8 cellular contexts compared by ENCODE assay signal in the genomic region with DNA sequence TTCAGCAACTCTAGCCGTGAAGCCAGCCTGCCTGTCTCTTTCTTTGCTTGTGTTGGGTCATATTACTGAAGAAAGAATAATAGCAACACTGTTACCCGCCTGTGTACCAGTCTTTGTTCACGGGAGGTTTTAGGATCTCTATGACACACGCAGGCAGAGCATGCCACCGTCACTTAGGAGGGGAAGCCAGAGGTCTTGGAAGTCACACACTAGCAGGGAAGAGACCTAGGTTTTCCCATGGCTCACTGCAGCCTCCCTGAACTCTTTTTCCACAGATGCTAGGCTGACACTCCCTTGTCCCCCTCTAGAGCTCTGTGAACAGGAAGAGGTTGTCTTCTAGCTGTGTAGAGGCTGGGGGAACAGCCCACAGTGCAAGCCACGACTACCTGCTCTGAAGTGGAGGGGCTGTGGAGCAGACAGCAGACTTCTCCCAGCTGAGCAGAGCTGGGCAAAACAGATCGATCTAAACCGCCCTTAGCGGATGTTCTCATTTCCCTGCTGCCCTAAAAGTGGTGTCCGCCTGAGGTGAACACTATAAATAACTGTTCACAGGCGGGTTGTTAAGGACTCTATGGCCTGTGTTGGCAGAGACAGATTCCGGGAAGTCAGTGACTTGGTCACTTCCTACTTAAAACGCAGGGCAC.
DNase-seq lines count a peak whose midpoint lies in the region; ATAC-seq and TF ChIP-seq lines count a peak whose summit lies in the region.

No MANE protein-coding gene starts in this region.

- WGBS in sigmoid colon, 2 donors = 52 to 76% methylated on average over 13 of the region's 13 CpGs

- POLR2A ChIA-PET in Panc1 (lab: Charles Lee) = no interaction called here

- in situ Hi-C loops in Panc1 (cut with HindIII; ENCODE audit: low pct_unique_long_range_greater_than_20kb, low sequenced_read_pairs) = no loop called here

- DNase-seq in Panc1 (ENCODE audit: low read depth, low spot score) = no peak
- peak; percentile 74 for DNase-seq in globus pallidus (ENCODE audit: low spot score)
- no peak for DNase-seq in sigmoid colon
- DNase-seq in colonic mucosa = no peak
- no peak for DNase-seq in HT-29 (ENCODE audit: low spot score)
- DNase-seq in AG08396 (ENCODE audit: low spot score) = no peak
- DNase-seq in COLO829 (ENCODE audit: low spot score) = no peak

- intact Hi-C loops in Panc1 (cut with micrococcal nuclease; ENCODE audit: unreplicated experiment) (no loop called here), sigmoid colon (cut with DNase I) (no loop called here), colonic mucosa (cut with DNase I) (no loop called here)

- peak; percentile 53 for ATAC-seq in GM18508 (IDR thresholded peaks at IDR 0.05; ENCODE audit: insufficient read depth, unreplicated experiment)
- peak; percentile 36; the same call in 1 of the 2 replicates for ATAC-seq in Panc1

- H3K4me3 ChIP-seq in Panc1 (ENCODE audit: low read depth in 2 of 2, low read length in 2 of 2) (no peak overlapping the region), sigmoid colon (no peak overlapping the region), colonic mucosa (no peak overlapping the region)

- TF ChIP-seq EP300 in sigmoid colon (IDR thresholded peaks at IDR 0.05) = no peak

- TF ChIP-seq CTCF in Panc1 (IDR thresholded peaks at IDR 0.05) = no peak
- TF ChIP-seq CTCF in sigmoid colon (IDR thresholded peaks at IDR 0.05) = no peak
- TF ChIP-seq CTCF in colonic mucosa (IDR thresholded peaks at IDR 0.05) = no peak

- no peak overlapping the region for H3K9ac ChIP-seq in colonic mucosa (ENCODE audit: low read depth in 2 of 2, low read length in 2 of 2)

- no peaks in the 10 kb centered on the region for H3K27me3 ChIP-seq in Panc1 (ENCODE audit: control insufficient read depth, insufficient read depth, low read length)
- H3K27me3 ChIP-seq in sigmoid colon = no peaks in the 10 kb centered on the region
- no peaks in the 10 kb centered on the region for H3K27me3 ChIP-seq in colonic mucosa

- no peak for TF ChIP-seq POLR2A in sigmoid colon (IDR thresholded peaks at IDR 0.05)

- H3K27ac ChIP-seq in Panc1 (ENCODE audit: low read length) (no peak overlapping the region), sigmoid colon (peak overlapping the region; percentile 23 to 54 (median 27)), colonic mucosa (no peak overlapping the region)

- CTCF ChIA-PET in Panc1 (lab: Charles Lee) = no interaction called here

- no peaks in the 10 kb centered on the region for H3K36me3 ChIP-seq in Panc1 (ENCODE audit: control insufficient read depth, insufficient read depth, low read length)
- no peaks in the 10 kb centered on the region for H3K36me3 ChIP-seq in sigmoid colon
- no peaks in the 10 kb centered on the region for H3K36me3 ChIP-seq in colonic mucosa

- BruUV-seq in Panc1 (replicated peaks; lab: Mats Ljungman, UMichigan) = no TSS peak

- H3K9me3 ChIP-seq in Panc1 (ENCODE audit: control insufficient read depth, insufficient read depth, low read depth, low read length) (no peaks in the 10 kb centered on the region), sigmoid colon (no peaks in the 10 kb centered on the region), colonic mucosa (no peaks in the 10 kb centered on the region)

- H3K4me1 ChIP-seq in Panc1 (ENCODE audit: control insufficient read depth, insufficient read depth, low read length) (no peaks in the 10 kb centered on the region), sigmoid colon (peaks cover 0 to 17% (median 4%) of the 10 kb centered on the region in 4 donors), colonic mucosa (peaks cover 11% of the 10 kb centered on the region)

Comparison
In these comparisons a context has a peak if more than half of its experiments do, and no peak if none do; other contexts are left out.
1. H3K27ac ChIP-seq: peak in sigmoid colon (4 of 4); none in Panc1 (single experiment) and colonic mucosa (single experiment).